12 cellular contexts compared by ENCODE assay signal in genomic region chr3:57805674-57806073, GRCh38. TPM values are rescaled to one million over a fixed set of nuclear protein-coding genes. Genes with fewer than 3 reads are reported as not detected.
DNase-seq lines count a peak whose midpoint lies in the region; ATAC-seq, FAIRE-seq and TF ChIP-seq lines count a peak whose summit lies in the region.
"Had no signal": no experiment of that assay in that cellular context is flagged by ENCODE, and none has a peak within 500 bp of the region (broad histone marks: within the 10 kb centered on the region; RNA-seq: fewer than 3 reads in every experiment).

No MANE protein-coding gene starts in this region.

- no peaks in the 10 kb centered on the region for H3K27me3 Mint-ChIP-seq in MCF 10A (ENCODE audit: insufficient read depth, unreplicated experiment)
- H3K27me3 Mint-ChIP-seq: CD4-positive, alpha-beta memory T cell; stimulated activated naive B cell treated with anti-CD40 and anti-IgM and Interleukin-4, amounts not matched to agents 10 μg/mL and 1 μg/mL and 100 μg/mL, for 72 hours had no signal

- FAIRE-seq in urothelium cell line (lab: Jason Lieb, UNC), result no peak

- no peak for TF ChIP-seq POLR2A in breast epithelium (IDR thresholded peaks at IDR 0.05)

- no peaks in the 10 kb centered on the region for H3K36me3 ChIP-seq in breast epithelium

- no TSS peak for BruUV-seq in MCF 10A (replicated peaks; lab: Mats Ljungman, UMichigan)

- DNase-seq in MCF 10A (ENCODE audit: unreplicated experiment) (peak; percentile 89), breast epithelium (ENCODE audit: low spot score in 2 of 2) (no peak), SW480 (ENCODE audit: low spot score) (peak; percentile 62), fibroblast of villous mesenchyme (ENCODE audit: low read depth) (peak; percentile 67), urothelium cell line (ENCODE audit: low spot score) (peak; percentile 68), NCI-H524 (lab: John Stamatoyannopoulos, UW) (no peak), NCI-H774 (lab: John Stamatoyannopoulos, UW) (no peak)
- DNase-seq: CD4-positive, alpha-beta memory T cell; effector CD4-positive, alpha-beta T cell; stimulated activated naive B cell treated with anti-CD40 and anti-IgM and Interleukin-4, amounts not matched to agents 10 μg/mL and 1 μg/mL and 100 μg/mL, for 72 hours had no signal

- no peaks in the 10 kb centered on the region for H3K27me3 ChIP-seq in breast epithelium

- POLR2A ChIA-PET in MCF 10A (lab: Yijun Ruan, JAX), result interaction anchor here (0.6 to 1.4 kb wide), 12 partner anchors 9 to 726 kb away, joined by 3 to 14 read pairs (median 4); partner anchors contain the start of gene SLMAP

- H3K27ac ChIP-seq in breast epithelium, result no peak overlapping the region
- H3K27ac ChIP-seq: KMS-11 had no signal

- no peak overlapping the region for H3K4me3 ChIP-seq in breast epithelium
- no peak overlapping the region for H3K4me3 ChIP-seq in fibroblast of villous mesenchyme (ENCODE audit: low read depth, low read length)

- intact Hi-C loops in MCF 10A (cut with micrococcal nuclease), result no loop called here
- intact Hi-C loops in breast epithelium (cut with DNase I; ENCODE audit: low total_unique reads), result no loop called here

- H3K4me1 Mint-ChIP-seq in MCF 10A (ENCODE audit: insufficient read depth, unreplicated experiment), result peaks cover 68% of the 10 kb centered on the region

- no peak for TF ChIP-seq CTCF in MCF 10A (IDR thresholded peaks at IDR 0.05; ENCODE audit: unreplicated experiment)
- no peak for TF ChIP-seq CTCF in breast epithelium (IDR thresholded peaks at IDR 0.05)
- no peak for TF ChIP-seq CTCF in fibroblast of villous mesenchyme (IDR thresholded peaks at IDR 0.05; ENCODE audit: insufficient read depth, low read depth, low read length)

- peaks cover 6% of the 10 kb centered on the region for H3K36me3 Mint-ChIP-seq in MCF 10A (ENCODE audit: insufficient read depth, unreplicated experiment)
- H3K36me3 Mint-ChIP-seq: CD4-positive, alpha-beta memory T cell had no signal

- H3K4me3 Mint-ChIP-seq in MCF 10A (ENCODE audit: unreplicated experiment), result peak overlapping the region; percentile 0
- H3K4me3 Mint-ChIP-seq: stimulated activated naive B cell treated with anti-CD40 and anti-IgM and Interleukin-4, amounts not matched to agents 10 μg/mL and 1 μg/mL and 100 μg/mL, for 72 hours had no signal

- ATAC-seq in HG03196 (IDR thresholded peaks at IDR 0.05; ENCODE audit: unreplicated experiment), result no peak

- peaks cover 0 to 11% of the 10 kb centered on the region in 2 donors for H3K4me1 ChIP-seq in breast epithelium

- CTCF ChIA-PET in MCF 10A (lab: Yijun Ruan, JAX), result interaction anchor here (0.6 to 0.7 kb wide), 3 partner anchors 20 to 22 kb away, joined by 3 to 5 read pairs (median 4); no protein-coding TSS in a partner anchor

- peak overlapping the region; percentile 85 for H3K27ac Mint-ChIP-seq in MCF 10A (ENCODE audit: low read depth, unreplicated experiment)
- H3K27ac Mint-ChIP-seq: stimulated activated naive B cell treated with anti-CD40 and anti-IgM and Interleukin-4, amounts not matched to agents 10 μg/mL and 1 μg/mL and 100 μg/mL, for 72 hours had no signal

- H3K9me3 ChIP-seq in breast epithelium, result no peaks in the 10 kb centered on the region

- no peaks in the 10 kb centered on the region for H3K9me3 Mint-ChIP-seq in MCF 10A (ENCODE audit: unreplicated experiment)
- H3K9me3 Mint-ChIP-seq: stimulated activated naive B cell treated with anti-CD40 and anti-IgM and Interleukin-4, amounts not matched to agents 10 μg/mL and 1 μg/mL and 100 μg/mL, for 72 hours had no signal

RNA-seq across cellular contexts. Expression of gene SLMAP, which starts 49.6 kb away (rescaled TPM):
- 71.0 and 77.9 TPM in 2 replicates for total RNA-seq in MCF 10A (2022)
- total RNA-seq in breast epithelium, result 100 to 1,000 TPM in 1 of 3 donors, 10 to 100 TPM in 2; 41.3 to 105 (median 83.6) TPM
- total RNA-seq in fibroblast of villous mesenchyme, result 77.3 and 82.1 TPM in 2 replicates

Comparison
In these comparisons a context has a peak if more than half of its experiments do, and no peak if none do; other contexts are left out.
1. DNase-seq: peak in MCF 10A (single experiment), SW480 (single experiment), fibroblast of villous mesenchyme (single experiment) and urothelium cell line (single experiment); none in breast epithelium (0 of 2), NCI-H524 (0 of 2) and NCI-H774 (single experiment).